In genomic region chr6:110415297-110415916, GRCh38 we compare ENCODE assay signal across 8 cellular contexts. TPM values are rescaled to one million over a fixed set of nuclear protein-coding genes. Genes with fewer than 3 reads are reported as not detected.
DNase-seq lines count a peak whose midpoint lies in the region; FAIRE-seq and TF ChIP-seq lines count a peak whose summit lies in the region.

TSS of gene DDO (minus strand) at chr6:110415575. CDS start at chr6:110413462, 2,113 bp downstream.

- H2AFZ ChIP-seq in PC-9 (no peak within 1 kb of the TSS), endothelial cell of umbilical vein (ENCODE audit: low read depth, low read length) (peak within 1 kb of the TSS; percentile 21)

- H3K36me3 Mint-ChIP-seq in type B pancreatic cell: no peaks in the 10 kb centered on the region
- H3K36me3 Mint-ChIP-seq in activated CD4-positive, alpha-beta T cell treated with anti-CD3 and anti-CD28 coated beads, Interleukin-2, amount 10 ng/mL, durations not matched to agents 7 days and 5 days (ENCODE audit: low read depth): no peaks in the 10 kb centered on the region

- H3K4me3 Mint-ChIP-seq in type B pancreatic cell: no peak within 1 kb of the TSS
- H3K4me3 Mint-ChIP-seq in activated CD4-positive, alpha-beta T cell treated with anti-CD3 and anti-CD28 coated beads, Interleukin-2, amount 10 ng/mL, durations not matched to agents 7 days and 5 days: no peak within 1 kb of the TSS

- TF ChIP-seq POLR2A in endothelial cell of umbilical vein (IDR thresholded peaks at IDR 0.05; ENCODE audit: low read depth, low read length): no peak

- no peaks in the 10 kb centered on the region for H3K27me3 Mint-ChIP-seq in type B pancreatic cell
- H3K27me3 Mint-ChIP-seq in activated CD4-positive, alpha-beta T cell treated with anti-CD3 and anti-CD28 coated beads, Interleukin-2, amount 10 ng/mL, durations not matched to agents 7 days and 5 days: peaks cover 4% of the 10 kb centered on the region

- H4K20me1 ChIP-seq in PC-9 (ENCODE audit: insufficient read depth) (no peaks in the 10 kb centered on the region), endothelial cell of umbilical vein (replicated peaks; ENCODE audit: control insufficient read depth, extremely low read depth, insufficient read depth, low read length) (no peaks in the 10 kb centered on the region)

- H3K27me3 ChIP-seq in PC-9 (ENCODE audit: insufficient read depth, low read depth): peaks cover 5% of the 10 kb centered on the region; the same call in 1 of the 2 replicates
- H3K27me3 ChIP-seq in endothelial cell of umbilical vein (ENCODE audit: control insufficient read depth in 2 of 2, insufficient read depth in 2 of 2, low read length in 2 of 2): peaks cover 0 to 4% of the 10 kb centered on the region in 2 experiments

- CTCF ChIA-PET in PC-9 (lab: Charles Lee): no interaction called here
- CTCF ChIA-PET in endothelial cell of umbilical vein (lab: Charles Lee): interaction anchor here (1.1 kb wide), 1 partner anchor 104 kb away, joined by 3 read pairs; no protein-coding TSS in a partner anchor
- CTCF ChIA-PET in activated CD4-positive, alpha-beta T cell treated with anti-CD3 and anti-CD28 coated beads, Interleukin-2, amount 10 ng/mL, durations not matched to agents 7 days and 5 days (lab: Charles Lee): interaction anchor here (1.7 kb wide), 1 partner anchor 10 kb away, joined by 4 read pairs; no protein-coding TSS in a partner anchor

- no peak within 1 kb of the TSS for H3K9ac ChIP-seq in endothelial cell of umbilical vein (replicated peaks; ENCODE audit: extremely low read depth, insufficient read depth, low read length)

- dilution Hi-C loops in endothelial cell of umbilical vein (cut with MboI; ENCODE audit: extremely low pct_ligation_motif_present, low sequenced_read_pairs): no loop called here

- H3K4me3 ChIP-seq in PC-9 (no peak within 1 kb of the TSS), endothelial cell of umbilical vein (replicated peaks in 1 of 3; ENCODE audit: insufficient read depth in 1 of 3, low read depth in 1 of 3, low read length in 3 of 3) (no peak within 1 kb of the TSS)

- no peaks in the 10 kb centered on the region for H3K9me1 ChIP-seq in endothelial cell of umbilical vein (replicated peaks; ENCODE audit: control insufficient read depth, extremely low read depth, insufficient read depth, low read length)

- no peaks in the 10 kb centered on the region for H3K9me2 ChIP-seq in PC-9 (ENCODE audit: insufficient read depth)

- TF ChIP-seq CTCF in PC-9 (conservative IDR thresholded peaks at IDR 0.05) (no peak), endothelial cell of umbilical vein (IDR thresholded peaks at IDR 0.05; ENCODE audit: extremely low read depth in 1 of 2, insufficient read depth in 1 of 2, low read depth in 1 of 2, low read length in 2 of 2) (no peak), type B pancreatic cell (conservative IDR thresholded peaks at IDR 0.05) (no peak)

- intact Hi-C loops in PC-9 (cut with micrococcal nuclease; ENCODE audit: unreplicated experiment) (no loop called here), endothelial cell of umbilical vein (cut with micrococcal nuclease) (no loop called here)

- H3K27ac Mint-ChIP-seq in type B pancreatic cell: no peak within 1 kb of the TSS
- H3K27ac Mint-ChIP-seq in activated CD4-positive, alpha-beta T cell treated with anti-CD3 and anti-CD28 coated beads, Interleukin-2, amount 10 ng/mL, durations not matched to agents 7 days and 5 days: no peak within 1 kb of the TSS

- H3K4me2 ChIP-seq in PC-9: peak within 1 kb of the TSS; percentile 63
- H3K4me2 ChIP-seq in endothelial cell of umbilical vein (ENCODE audit: insufficient read depth, low read length): no peak within 1 kb of the TSS

- no peaks in the 10 kb centered on the region for H3F3A ChIP-seq in PC-9 (ENCODE audit: insufficient read depth, low read depth)

- BruUV-seq in PC-9 (replicated peaks; lab: Mats Ljungman, UMichigan) (no TSS peak), endothelial cell of umbilical vein (replicated peaks; lab: Mats Ljungman, UMichigan) (no TSS peak)

- H3K36me3 ChIP-seq in PC-9 (ENCODE audit: low read depth) (no peaks in the 10 kb centered on the region), endothelial cell of umbilical vein (ENCODE audit: control insufficient read depth in 2 of 2, extremely low read depth in 1 of 2, insufficient read depth in 2 of 2, low read length in 2 of 2) (no peaks in the 10 kb centered on the region)

- peaks cover 10% of the 10 kb centered on the region for H3K4me1 Mint-ChIP-seq in type B pancreatic cell (ENCODE audit: unreplicated experiment)
- peaks cover 2% of the 10 kb centered on the region for H3K4me1 Mint-ChIP-seq in activated CD4-positive, alpha-beta T cell treated with anti-CD3 and anti-CD28 coated beads, Interleukin-2, amount 10 ng/mL, durations not matched to agents 7 days and 5 days

- no peak within 1 kb of the TSS for H3K27ac ChIP-seq in PC-9
- H3K27ac ChIP-seq in endothelial cell of umbilical vein (ENCODE audit: insufficient read depth, low read depth, low read length): no peak within 1 kb of the TSS

- FAIRE-seq in endothelial cell of umbilical vein (lab: Jason Lieb, UNC): no peak

- no peaks in the 10 kb centered on the region for H3K4me1 ChIP-seq in PC-9 (replicated peaks; ENCODE audit: insufficient read depth)
- no peaks in the 10 kb centered on the region for H3K4me1 ChIP-seq in endothelial cell of umbilical vein (ENCODE audit: control insufficient read depth, extremely low read depth, insufficient read depth, low read length)

- no peaks in the 10 kb centered on the region for H3K9me3 ChIP-seq in PC-9 (ENCODE audit: insufficient read depth, low read depth)
- H3K9me3 ChIP-seq in endothelial cell of umbilical vein (replicated peaks; ENCODE audit: control insufficient read depth, insufficient read depth, low read length): no peaks in the 10 kb centered on the region

- DNase-seq in EL: peak; percentile 56
- DNase-seq in PC-9: peak in 1 of 2 experiments; percentile 61
- peak; percentile 10 for DNase-seq in endothelial cell of umbilical vein (ENCODE audit: low read depth, low spot score)
- DNase-seq in myocyte (ENCODE audit: low read depth): peak; percentile 92
- no peak for DNase-seq in NCI-H2171 treated with DMSO at 0.1 percent for 48 hours (lab: John Stamatoyannopoulos, UW)
- no peak for DNase-seq in type B pancreatic cell (ENCODE audit: extremely low spot score, unreplicated experiment)
- DNase-seq in activated CD4-positive, alpha-beta T cell treated with anti-CD3 and anti-CD28 coated beads, Interleukin-2, amount 10 ng/mL, durations not matched to agents 7 days and 5 days: no peak
- DNase-seq in COLO829 (ENCODE audit: low spot score): no peak

- H3K9me3 Mint-ChIP-seq in type B pancreatic cell: no peaks in the 10 kb centered on the region
- no peaks in the 10 kb centered on the region for H3K9me3 Mint-ChIP-seq in activated CD4-positive, alpha-beta T cell treated with anti-CD3 and anti-CD28 coated beads, Interleukin-2, amount 10 ng/mL, durations not matched to agents 7 days and 5 days

- no peaks in the 10 kb centered on the region for H3K79me2 ChIP-seq in PC-9 (ENCODE audit: low read depth)
- no peaks in the 10 kb centered on the region for H3K79me2 ChIP-seq in endothelial cell of umbilical vein (ENCODE audit: control insufficient read depth, insufficient read depth, low read length)

- POLR2A ChIA-PET in PC-9 (lab: Charles Lee; ENCODE audit: unreplicated experiment) (interaction anchor here (0.6 kb wide), 2 partner anchors 157 to 241 kb away, joined by 3 read pairs; no protein-coding TSS in a partner anchor), endothelial cell of umbilical vein (lab: Charles Lee) (no interaction called here)
- POLR2A ChIA-PET in activated CD4-positive, alpha-beta T cell treated with anti-CD3 and anti-CD28 coated beads, Interleukin-2, amount 10 ng/mL, durations not matched to agents 7 days and 5 days (lab: Charles Lee): no interaction called here

TF ChIP-seq in endothelial cell of umbilical vein, 7 proteins besides CTCF, POLR2A, EP300 and RAD21:
- no peak for TF ChIP-seq FOS (IDR thresholded peaks at IDR 0.05; ENCODE audit: borderline replicate concordance, insufficient read depth, low read length)
- no peak for TF ChIP-seq MAX (IDR thresholded peaks at IDR 0.05; ENCODE audit: insufficient read depth, insufficient read length)
- TF ChIP-seq JUN (IDR thresholded peaks at IDR 0.05; ENCODE audit: borderline replicate concordance, insufficient read depth, insufficient read length, low read depth): no peak
- TF ChIP-seq MYC (IDR thresholded peaks at IDR 0.05; ENCODE audit: low read depth, low read length): no peak
- no peak for TF ChIP-seq EZH2 (IDR thresholded peaks at IDR 0.05; ENCODE audit: borderline replicate concordance, low read depth, low read length, severe bottlenecking)
- TF ChIP-seq GATA2 (IDR thresholded peaks at IDR 0.05; ENCODE audit: insufficient read depth, insufficient read length, low read depth, low read length): no peak
- TF ChIP-seq POLR2AphosphoS5 (IDR thresholded peaks at IDR 0.05; ENCODE audit: insufficient read depth, low read depth, low read length): no peak

RNA-seq across cellular contexts. Expression of gene DDO, which starts in this region (rescaled TPM):
- 2.0 and 3.6 TPM in 2 replicates for total RNA-seq in PC-9 (2021)
- total RNA-seq in endothelial cell of umbilical vein: not detected in 2 replicates
- not detected in 2 replicates for polyA plus RNA-seq in endothelial cell of umbilical vein
- polyA plus RNA-seq in endothelial cell of umbilical vein (2011; cell fraction: cytosol; rRNA removed): not detected in 2 replicates
- polyA plus RNA-seq in endothelial cell of umbilical vein (2011; cell fraction: nucleus; rRNA removed): not detected in 2 replicates
- polyA plus RNA-seq in endothelial cell of umbilical vein (2012): not detected in 2 replicates
- polyA minus RNA-seq in endothelial cell of umbilical vein: not detected in 2 replicates
- 0.51 TPM for polyA minus RNA-seq in endothelial cell of umbilical vein (2011; cell fraction: cytosol; rRNA and poly(A)+ RNA removed)
- not detected in 2 replicates for polyA minus RNA-seq in endothelial cell of umbilical vein (2011; cell fraction: nucleus; rRNA and poly(A)+ RNA removed)
- total RNA-seq in myocyte: 7.3 and 7.8 TPM in 2 replicates
- polyA plus RNA-seq in myocyte (2012): 4.0 TPM
- not detected in 2 replicates for total RNA-seq in type B pancreatic cell (ENCODE audit: low replicate concordance)
- total RNA-seq in activated CD4-positive, alpha-beta T cell treated with anti-CD3 and anti-CD28 coated beads, Interleukin-2, amount 10 ng/mL, durations not matched to agents 7 days and 5 days: not detected

Comparison
In these comparisons a context has a peak if more than half of its experiments do, and no peak if none do; other contexts are left out.
1. Peak in DNase-seq in endothelial cell of umbilical vein; RNA of the gene not detected or under 1 TPM.
2. DNase-seq: peak in EL (single experiment) and myocyte (single experiment); none in NCI-H2171 treated with DMSO at 0.1 percent for 48 hours (single experiment), type B pancreatic cell (single experiment), activated CD4-positive, alpha-beta T cell treated with anti-CD3 and anti-CD28 coated beads, Interleukin-2, amount 10 ng/mL, durations not matched to agents 7 days and 5 days (single experiment) and COLO829 (single experiment).